8 cellular contexts compared by ENCODE assay signal in the genomic region with DNA sequence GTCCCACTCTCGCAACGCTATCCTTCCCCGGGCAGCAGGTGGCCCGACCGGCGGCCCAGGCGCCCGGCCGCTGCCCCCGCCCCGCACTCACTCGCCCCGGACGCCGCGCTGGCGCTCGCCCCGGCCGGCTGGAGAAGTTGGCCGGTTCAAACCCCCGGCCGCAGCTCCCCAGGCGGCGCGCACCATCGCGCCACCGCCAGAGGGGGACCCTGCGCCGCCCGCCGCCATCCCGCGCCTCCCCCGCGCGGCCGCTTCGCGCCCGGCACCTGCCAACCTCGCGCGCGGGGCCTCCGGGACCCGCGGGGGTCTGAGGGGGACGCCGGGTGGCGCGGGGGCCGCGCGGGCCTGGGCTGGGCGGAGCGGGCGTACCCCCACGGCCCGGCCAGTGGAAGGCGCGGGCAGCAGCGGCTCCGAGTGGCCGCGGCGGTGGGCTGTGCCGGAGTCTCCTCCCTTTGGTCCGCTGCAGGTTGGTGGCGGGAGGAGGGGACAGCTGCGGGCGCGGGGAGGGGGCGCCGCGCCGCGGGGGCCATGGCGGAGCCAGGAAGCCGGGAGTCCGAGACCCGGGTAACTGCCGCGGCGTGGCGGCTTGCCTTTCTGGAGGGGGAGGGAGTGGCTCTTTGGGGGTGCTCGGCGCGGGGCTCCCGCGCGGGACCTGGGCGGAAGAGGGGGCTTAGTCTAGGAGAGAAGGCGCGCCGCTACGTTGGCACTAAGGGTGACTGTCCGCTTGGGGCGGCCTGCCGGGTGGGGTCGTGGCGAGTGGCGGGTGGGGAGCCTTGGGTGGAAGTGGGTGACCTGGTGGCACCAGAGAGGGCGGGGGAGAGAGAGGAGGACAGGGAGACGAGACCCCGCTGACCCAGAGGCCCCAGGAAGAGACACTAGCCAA. TPM values are rescaled to one million over a fixed set of nuclear protein-coding genes. Genes with fewer than 3 reads are reported as not detected.
DNase-seq lines count a peak whose midpoint lies in the region; ATAC-seq and TF ChIP-seq lines count a peak whose summit lies in the region.

A gene (plus strand): TSS at position 434 of the 883 bp plus-strand sequence. CDS start 95 bp downstream, at position 529.
A gene (minus strand): TSS at position 139 of the 883 bp plus-strand sequence. CDS start 715 bp downstream, outside the sequence.

- H3K27me3 ChIP-seq in ACC112 (ENCODE audit: insufficient read depth, low read length): no peaks in the 10 kb centered on the region
- H3K27me3 ChIP-seq in testis: no peaks in the 10 kb centered on the region

- no peak within 1 kb of the TSS; the same call in 1 of the 2 replicates for H3K27ac ChIP-seq in ACC112 (ENCODE audit: low read depth, low read length)
- peak within 1 kb of the TSS; percentile 77 to 88 for H3K27ac ChIP-seq in testis

- DNase-seq in GM13977 (ENCODE audit: low spot score) (peak; percentile 92), NOMO-1 treated with dmso at 0.1 percent for 144 hours (lab: John Stamatoyannopoulos, UW; ENCODE audit: unreplicated experiment) (peak; percentile 72), fibroblast of peridontal ligament (ENCODE audit: extremely low read depth) (peak; percentile 46), naive B cell (peak; percentile 33), testis (peak; percentile 82)

- ATAC-seq in HG03135 (IDR thresholded peaks at IDR 0.05; ENCODE audit: unreplicated experiment) (peak; percentile 63), naive B cell (ENCODE audit: low read depth in 2 of 2) (peak; percentile 78 to 81)
- ATAC-seq in activated T-helper 17 cell treated with anti-CD3 and anti-CD28 coated beads, Interleukin-2, amount 50 U/mL, for 72 hours (replicated peaks): peak; percentile 91

- H3K27ac Mint-ChIP-seq in activated T-helper 17 cell treated with anti-CD3 and anti-CD28 coated beads, Interleukin-2, amount 50 U/mL, for 72 hours: peak within 1 kb of the TSS; percentile 58
- peak within 1 kb of the TSS in 5 of 6 donors; percentile 56 to 86 (median 71) for H3K27ac Mint-ChIP-seq in naive B cell

- H3K4me1 ChIP-seq in ACC112 (ENCODE audit: control insufficient read depth, insufficient read depth, low read length, unreplicated experiment): no peaks in the 10 kb centered on the region
- peaks cover 18% of the 10 kb centered on the region for H3K4me1 ChIP-seq in testis

- peaks cover 6% of the 10 kb centered on the region for H3K79me2 ChIP-seq in ACC112 (ENCODE audit: control insufficient read depth, insufficient read depth, low read length, unreplicated experiment)

- H3K36me3 ChIP-seq in ACC112 (ENCODE audit: insufficient read depth, low read length) (no peaks in the 10 kb centered on the region), testis (ENCODE audit: low read depth, missing control alignments) (no peaks in the 10 kb centered on the region)

- H3K9me3 Mint-ChIP-seq in activated T-helper 17 cell treated with anti-CD3 and anti-CD28 coated beads, Interleukin-2, amount 50 U/mL, for 72 hours: no peaks in the 10 kb centered on the region
- H3K9me3 Mint-ChIP-seq in naive B cell: no peaks in the 10 kb centered on the region

- H3K4me3 ChIP-seq in ACC112 (ENCODE audit: low read depth, low read length) (peak within 1 kb of the TSS; percentile 95), testis (peak within 1 kb of the TSS; percentile 84 to 95)

- peak within 1 kb of the TSS; percentile 68 for H2AFZ ChIP-seq in ACC112 (ENCODE audit: low read length, unreplicated experiment)

- TF ChIP-seq POLR2A in testis (IDR thresholded peaks at IDR 0.05): peak; percentile 9

- in situ Hi-C loops in GM13977 (cut with MboI; ENCODE audit: low pct_unique_long_range_greater_than_20kb, low sequenced_read_pairs, unreplicated experiment): no loop called here

- intact Hi-C loops in testis (cut with DNase I; ENCODE audit: low total_unique reads): no loop called here

- H3K4me3 Mint-ChIP-seq in activated T-helper 17 cell treated with anti-CD3 and anti-CD28 coated beads, Interleukin-2, amount 50 U/mL, for 72 hours: peak within 1 kb of the TSS; percentile 80
- peak within 1 kb of the TSS; percentile 84 to 96 (median 88) for H3K4me3 Mint-ChIP-seq in naive B cell

- no peaks in the 10 kb centered on the region for H3K27me3 Mint-ChIP-seq in activated T-helper 17 cell treated with anti-CD3 and anti-CD28 coated beads, Interleukin-2, amount 50 U/mL, for 72 hours
- no peaks in the 10 kb centered on the region for H3K27me3 Mint-ChIP-seq in naive B cell

- H3K9me3 ChIP-seq in testis: no peaks in the 10 kb centered on the region

- WGBS in testis, 2 donors: 0 to 1% methylated on average over 17 to 48 of the region's 107 CpGs

- H3K4me1 Mint-ChIP-seq in activated T-helper 17 cell treated with anti-CD3 and anti-CD28 coated beads, Interleukin-2, amount 50 U/mL, for 72 hours: peaks cover 5% of the 10 kb centered on the region
- H3K4me1 Mint-ChIP-seq in naive B cell: peaks cover 17 to 28% (median 24%) of the 10 kb centered on the region in 3 donors

- no peak for TF ChIP-seq CTCF in GM13977 (IDR thresholded peaks at IDR 0.05; ENCODE audit: extremely low read depth, insufficient read depth, missing control alignments)
- TF ChIP-seq CTCF in testis (IDR thresholded peaks at IDR 0.05): peak; percentile 19 to 81 (median 27)

- no peaks in the 10 kb centered on the region for H3K36me3 Mint-ChIP-seq in activated T-helper 17 cell treated with anti-CD3 and anti-CD28 coated beads, Interleukin-2, amount 50 U/mL, for 72 hours (ENCODE audit: low read depth)
- H3K36me3 Mint-ChIP-seq in naive B cell: no peaks in the 10 kb centered on the region

RNA-seq across cellular contexts. Expression of the first gene that starts in this region (rescaled TPM):
- total RNA-seq in activated T-helper 17 cell treated with anti-CD3 and anti-CD28 coated beads, Interleukin-2, amount 50 U/mL, for 72 hours: 10 to 100 TPM; 22.7 to 41.6 TPM
- polyA plus RNA-seq in naive B cell (ENCODE audit: low read depth in 6 of 6) (10 to 100 TPM; 12.0 to 16.5 (median 12.8) TPM), testis (ENCODE audit: insufficient read depth, low read depth, low replicate concordance) (64.1 TPM)
- total RNA-seq in testis: 100 to 1,000 TPM in 1 of 2 donors, 10 to 100 TPM in 1; 99.6 to 114 TPM

RNA-seq across cellular contexts. Expression of the second gene that starts in this region (rescaled TPM):
- 10 to 100 TPM in 1 of 2 donors, 1 to 10 TPM in 1; 8.2 to 14.5 TPM for total RNA-seq in activated T-helper 17 cell treated with anti-CD3 and anti-CD28 coated beads, Interleukin-2, amount 50 U/mL, for 72 hours
- polyA plus RNA-seq in naive B cell (ENCODE audit: low read depth in 6 of 6) (1 to 10 TPM in 1 of 6 donors, under 1 TPM in 3, not detected in 2; 0.65 to 3.3 (median 0.89) TPM), testis (ENCODE audit: insufficient read depth, low read depth, low replicate concordance) (18.2 TPM)
- total RNA-seq in testis: 10 to 100 TPM; 18.0 to 20.9 TPM

Comparison
In these comparisons a context has a peak if more than half of its experiments do, and no peak if none do; other contexts are left out.
1. DNase-seq: peak in every context shown above with its lines; median percentile 92 in GM13977; 82 in testis; 72 in NOMO-1 treated with dmso at 0.1 percent for 144 hours; 46 in fibroblast of peridontal ligament; 33 in naive B cell.